Comparison of ENCODE assay signal across 15 cellular contexts in the genomic region with DNA sequence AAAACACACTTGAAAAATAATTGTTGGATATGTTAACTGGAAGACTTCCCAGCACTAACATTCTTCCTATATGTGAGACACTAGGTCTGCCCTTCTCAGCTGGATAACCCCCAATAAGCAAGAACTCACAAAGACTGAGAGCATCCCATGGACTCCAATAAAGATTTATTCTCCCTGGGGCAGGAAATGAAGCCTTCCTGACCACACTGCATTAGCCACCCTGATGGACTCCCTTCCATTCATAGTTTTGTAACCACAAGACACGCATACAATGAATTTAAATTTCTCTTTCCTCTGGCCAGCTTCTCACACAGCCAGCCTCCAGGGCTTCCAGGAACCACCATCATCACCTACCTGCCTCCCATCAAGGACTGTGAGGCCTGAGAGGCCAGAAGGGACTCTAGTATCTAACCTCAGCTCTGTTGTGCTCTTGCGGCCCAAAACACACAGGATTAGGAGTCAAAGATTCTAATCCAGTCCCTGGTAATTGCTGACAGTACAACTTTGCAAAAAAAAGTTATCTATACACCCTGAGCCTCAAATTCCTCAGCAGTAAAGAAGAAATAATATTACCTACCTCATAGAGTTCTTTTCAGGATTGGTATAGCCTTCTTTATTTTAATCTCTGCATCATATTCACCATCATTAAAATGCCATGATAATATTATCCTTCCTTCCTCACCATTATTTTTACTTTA. TPM values are rescaled to one million over a fixed set of nuclear protein-coding genes. Genes with fewer than 3 reads are reported as not detected.
DNase-seq lines count a peak whose midpoint lies in the region; ATAC-seq and TF ChIP-seq lines count a peak whose summit lies in the region.
"Had no signal": no experiment of that assay in that cellular context is flagged by ENCODE, and none has a peak within 500 bp of the region (broad histone marks: within the 10 kb centered on the region; RNA-seq: fewer than 3 reads in every experiment).

No MANE protein-coding gene starts in this region.

- no TSS peak for BruUV-seq in mammary epithelial cell (replicated peaks; lab: Mats Ljungman, UMichigan)

- dilution Hi-C loops in mammary epithelial cell (cut with HindIII; ENCODE audit: low sequenced_read_pairs) = no loop called here

- H3K4me3 ChIP-seq in mammary epithelial cell (replicated peaks in 1 of 3; ENCODE audit: insufficient read depth in 1 of 3, low read depth in 2 of 3, low read length in 3 of 3) = no peak overlapping the region
- H3K4me3 ChIP-seq in breast epithelium = no peak overlapping the region
- H3K4me3 ChIP-seq in gastroesophageal sphincter = no peak overlapping the region
- H3K4me3 ChIP-seq in CD8-positive, alpha-beta T cell (ENCODE audit: low read depth, low read length) = no peak overlapping the region
- H3K4me3 ChIP-seq: lung had no signal

- H3K4me1 Mint-ChIP-seq in CD8-positive, alpha-beta T cell (ENCODE audit: low read depth) = no peaks in the 10 kb centered on the region
- H3K4me1 Mint-ChIP-seq: activated naive CD4-positive, alpha-beta T cell treated with anti-CD3 and anti-CD28 coated beads, Interleukin-2, amount 10 ng/mL, durations not matched to agents 7 days and 5 days had no signal

- peak; percentile 62 for DNase-seq in mammary epithelial cell
- DNase-seq in breast epithelium (ENCODE audit: low spot score in 2 of 2) = no peak
- DNase-seq in amniotic epithelial cell (ENCODE audit: low read depth) = peak; percentile 68
- peak; percentile 73 for DNase-seq in glomerular visceral epithelial cell (ENCODE audit: extremely low spot score)
- no peak for DNase-seq in NCI-H510A (lab: John Stamatoyannopoulos, UW)
- DNase-seq in CD8-positive, alpha-beta T cell = no peak
- DNase-seq: activated naive CD4-positive, alpha-beta T cell treated with anti-CD3 and anti-CD28 coated beads, Interleukin-2, amount 10 ng/mL, durations not matched to agents 7 days and 5 days; erythroblast; occipital lobe; substantia nigra had no signal

- intact Hi-C loops in mammary epithelial cell (cut with micrococcal nuclease) = no loop called here
- intact Hi-C loops in breast epithelium (cut with DNase I; ENCODE audit: low total_unique reads) = no loop called here
- intact Hi-C loops in CD8-positive, alpha-beta T cell (cut with DNase I, micrococcal nuclease) = no loop called here

- H3K4me3 Mint-ChIP-seq in CD8-positive, alpha-beta T cell = no peak overlapping the region
- H3K4me3 Mint-ChIP-seq: activated naive CD4-positive, alpha-beta T cell treated with anti-CD3 and anti-CD28 coated beads, Interleukin-2, amount 10 ng/mL, durations not matched to agents 7 days and 5 days had no signal

- H3K9me3 Mint-ChIP-seq in CD8-positive, alpha-beta T cell = no peaks in the 10 kb centered on the region
- H3K9me3 Mint-ChIP-seq: activated naive CD4-positive, alpha-beta T cell treated with anti-CD3 and anti-CD28 coated beads, Interleukin-2, amount 10 ng/mL, durations not matched to agents 7 days and 5 days had no signal

- H3K27ac Mint-ChIP-seq in CD8-positive, alpha-beta T cell = no peak overlapping the region
- H3K27ac Mint-ChIP-seq: activated naive CD4-positive, alpha-beta T cell treated with anti-CD3 and anti-CD28 coated beads, Interleukin-2, amount 10 ng/mL, durations not matched to agents 7 days and 5 days had no signal

- TF ChIP-seq CTCF in mammary epithelial cell (conservative IDR thresholded peaks at IDR 0.05 in 1 of 2, IDR thresholded peaks at IDR 0.05 in 1 of 2; ENCODE audit: extremely low read depth in 1 of 2, insufficient read depth in 1 of 2, low read depth in 1 of 2, low read length in 2 of 2) (no peak), breast epithelium (IDR thresholded peaks at IDR 0.05) (no peak), gastroesophageal sphincter (IDR thresholded peaks at IDR 0.05) (no peak)
- TF ChIP-seq CTCF in CD8-positive, alpha-beta T cell (IDR thresholded peaks at IDR 0.05) = no peak

- peaks cover 28% of the 10 kb centered on the region for H3K4me1 ChIP-seq in mammary epithelial cell (ENCODE audit: insufficient read depth, low read length)
- no peaks in the 10 kb centered on the region for H3K4me1 ChIP-seq in breast epithelium
- H3K4me1 ChIP-seq in gastroesophageal sphincter = peaks cover 0 to 18% (median 3%) of the 10 kb centered on the region in 3 donors
- H3K4me1 ChIP-seq in CD8-positive, alpha-beta T cell (ENCODE audit: insufficient read depth, low read length) = no peaks in the 10 kb centered on the region

- TF ChIP-seq EP300 in gastroesophageal sphincter (IDR thresholded peaks at IDR 0.05) = no peak

- H3K27me3 ChIP-seq in mammary epithelial cell (ENCODE audit: insufficient read depth, low read length) (no peaks in the 10 kb centered on the region), breast epithelium (no peaks in the 10 kb centered on the region), gastroesophageal sphincter (no peaks in the 10 kb centered on the region)
- H3K27me3 ChIP-seq in CD8-positive, alpha-beta T cell (ENCODE audit: insufficient read depth, low read length) = no peaks in the 10 kb centered on the region

- no peak for TF ChIP-seq POLR2A in breast epithelium (IDR thresholded peaks at IDR 0.05)
- TF ChIP-seq POLR2A in gastroesophageal sphincter (IDR thresholded peaks at IDR 0.05) = no peak

- POLR2A ChIA-PET in CD8-positive, alpha-beta T cell (lab: Charles Lee) = no interaction called here

- CTCF ChIA-PET in mammary epithelial cell (lab: Charles Lee; ENCODE audit: low non-redundant PET) = no interaction called here
- CTCF ChIA-PET in CD8-positive, alpha-beta T cell (lab: Charles Lee) = no interaction called here

- no peak overlapping the region for H3K4me2 ChIP-seq in mammary epithelial cell (ENCODE audit: insufficient read depth, low read depth, low read length)

- H3K9me3 ChIP-seq in mammary epithelial cell (replicated peaks; ENCODE audit: insufficient read depth, low read length) (no peaks in the 10 kb centered on the region), breast epithelium (no peaks in the 10 kb centered on the region), gastroesophageal sphincter (no peaks in the 10 kb centered on the region)
- H3K9me3 ChIP-seq in CD8-positive, alpha-beta T cell (ENCODE audit: low read length) = no peaks in the 10 kb centered on the region

- no peak overlapping the region for H3K27ac ChIP-seq in mammary epithelial cell (ENCODE audit: insufficient read depth, low read depth, low read length)
- H3K27ac ChIP-seq in breast epithelium = no peak overlapping the region
- no peak overlapping the region for H3K27ac ChIP-seq in gastroesophageal sphincter
- no peak overlapping the region for H3K27ac ChIP-seq in CD8-positive, alpha-beta T cell (ENCODE audit: low read depth, low read length)
- H3K27ac ChIP-seq: 22Rv1 had no signal

- peaks cover 6% of the 10 kb centered on the region for H3K36me3 ChIP-seq in mammary epithelial cell (ENCODE audit: insufficient read depth, low read length)
- no peaks in the 10 kb centered on the region for H3K36me3 ChIP-seq in breast epithelium
- peaks cover 0 to 41% of the 10 kb centered on the region in 2 donors for H3K36me3 ChIP-seq in gastroesophageal sphincter
- H3K36me3 ChIP-seq in CD8-positive, alpha-beta T cell (ENCODE audit: insufficient read depth, low read length) = no peaks in the 10 kb centered on the region

- in situ Hi-C loops in mammary epithelial cell (cut with MboI; ENCODE audit: low sequenced_read_pairs in 2 of 2) = no loop called here

- no peak overlapping the region for H2AFZ ChIP-seq in mammary epithelial cell (ENCODE audit: low read depth, low read length)

- no peaks in the 10 kb centered on the region for H3K27me3 Mint-ChIP-seq in CD8-positive, alpha-beta T cell (ENCODE audit: low read depth)
- H3K27me3 Mint-ChIP-seq: activated naive CD4-positive, alpha-beta T cell treated with anti-CD3 and anti-CD28 coated beads, Interleukin-2, amount 10 ng/mL, durations not matched to agents 7 days and 5 days had no signal

- 71% methylated on average over 2 of the region's 2 CpGs for WGBS in mammary epithelial cell (ENCODE audit: low coverage, missing lambda C conversion rate)
- 90 to 92% methylated on average over 1 to 2 of the region's 2 CpGs for WGBS in gastroesophageal sphincter (ENCODE audit: low coverage in 1 of 2), 2 donors

- H3K79me2 ChIP-seq in mammary epithelial cell (ENCODE audit: insufficient read depth, low read length) = no peaks in the 10 kb centered on the region

- no peak overlapping the region for H3K9ac ChIP-seq in mammary epithelial cell (ENCODE audit: insufficient read depth, low read length)

- H4K20me1 ChIP-seq in mammary epithelial cell (ENCODE audit: insufficient read depth, low read length) = no peaks in the 10 kb centered on the region

- ATAC-seq in gastroesophageal sphincter (no peak), HG03108 (IDR thresholded peaks at IDR 0.05; ENCODE audit: unreplicated experiment) (no peak)
- no peak for ATAC-seq in CD8-positive, alpha-beta T cell

- peaks cover 46% of the 10 kb centered on the region for H3K36me3 Mint-ChIP-seq in CD8-positive, alpha-beta T cell

RNA-seq across cellular contexts. Expression of a gene that starts 45.6 kb away (rescaled TPM):
- total RNA-seq in mammary epithelial cell (not detected), breast epithelium (not detected), gastroesophageal sphincter (not detected)
- polyA plus RNA-seq in mammary epithelial cell = not detected
- polyA minus RNA-seq in mammary epithelial cell = not detected
- total RNA-seq in CD8-positive, alpha-beta T cell = not detected
- total RNA-seq: lung, occipital lobe, SK-MEL-5 had no signal
- polyA plus RNA-seq: lung had no signal

Comparison
In these comparisons a context has a peak if more than half of its experiments do, and no peak if none do; other contexts are left out.
1. DNase-seq: peak in mammary epithelial cell (single experiment), amniotic epithelial cell (single experiment) and glomerular visceral epithelial cell (single experiment); none in breast epithelium (0 of 2), NCI-H510A (single experiment) and CD8-positive, alpha-beta T cell (0 of 7).